In the genomic region with DNA sequence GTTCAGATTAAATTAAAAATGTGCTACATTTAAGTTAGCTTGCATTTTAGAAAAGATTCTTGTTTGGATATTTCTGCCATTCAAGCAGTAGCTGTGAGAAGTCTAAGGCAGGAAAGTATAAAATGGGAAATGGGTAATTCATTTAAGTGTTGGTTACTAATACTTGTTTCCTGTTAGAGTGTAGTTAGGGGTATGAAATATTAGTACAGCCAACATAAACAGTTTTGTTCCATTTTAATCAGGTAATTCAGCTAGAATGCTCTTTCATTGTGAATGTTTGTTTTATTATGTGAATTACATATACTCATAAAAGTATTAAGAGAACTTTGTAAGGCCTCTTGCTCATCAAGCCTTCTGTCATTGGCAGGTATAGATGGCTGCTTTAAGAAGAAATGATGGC, we compare ENCODE assay signal across 17 cellular contexts. TPM values are rescaled to one million over a fixed set of nuclear protein-coding genes. Genes with fewer than 3 reads are reported as not detected.
"Had no signal": no experiment of that assay in that cellular context is flagged by ENCODE, and none has a peak within 500 bp of the region (broad histone marks: within the 10 kb centered on the region; RNA-seq: fewer than 3 reads in every experiment).

No MANE protein-coding gene starts in this region.

- H3K9me3 Mint-ChIP-seq: nephron had no signal

- H3K4me3 ChIP-seq: heart left ventricle, mucosa of descending colon, tibial artery, upper lobe of left lung, uterus had no signal

- H3K27ac Mint-ChIP-seq: nephron had no signal

- H3K27me3 ChIP-seq: heart left ventricle, tibial artery, upper lobe of left lung, uterus had no signal

- H3K36me3 ChIP-seq: uterus had no signal

- H3K9me3 ChIP-seq: heart left ventricle, mucosa of descending colon, tibial artery, upper lobe of left lung, uterus had no signal

- ATAC-seq: mucosa of descending colon; right cardiac atrium; stimulated activated naive CD8-positive, alpha-beta T cell treated with anti-CD3 and anti-CD28 coated beads, Interleukin-15, Interleukin-2, amounts not matched to agents 100 U/mL and 50 U/mL, for 24 hours had no signal

- DNase-seq: erythroblast; foreskin melanocyte; heart left ventricle; hippocampal formation; left colon; mammary epithelial cell; mucosa of descending colon; right cardiac atrium; small intestine; stimulated activated CD4-positive, alpha-beta T cell treated with anti-CD3 and anti-CD28 coated beads, Interleukin-12 subunit alpha, Interleukin-12 subunit beta, amount 100 ng/mL, for 4 hours; stimulated activated naive CD8-positive, alpha-beta T cell treated with anti-CD3 and anti-CD28 coated beads, Interleukin-15, Interleukin-2, amounts not matched to agents 100 U/mL and 50 U/mL, for 24 hours; tibial artery; upper lobe of left lung; uterus had no signal

- H3K4me3 Mint-ChIP-seq: nephron had no signal

- H3K27ac ChIP-seq: heart left ventricle, tibial artery, upper lobe of left lung, uterus had no signal

RNA-seq across cellular contexts. Expression of gene GHRL, which starts 24.6 kb away (rescaled TPM):
- total RNA-seq: glomerular endothelial cell, kidney epithelial cell, right cardiac atrium had no signal
- polyA plus RNA-seq: mammary epithelial cell had no signal
